18 cellular contexts compared by ENCODE assay signal in the genomic region with DNA sequence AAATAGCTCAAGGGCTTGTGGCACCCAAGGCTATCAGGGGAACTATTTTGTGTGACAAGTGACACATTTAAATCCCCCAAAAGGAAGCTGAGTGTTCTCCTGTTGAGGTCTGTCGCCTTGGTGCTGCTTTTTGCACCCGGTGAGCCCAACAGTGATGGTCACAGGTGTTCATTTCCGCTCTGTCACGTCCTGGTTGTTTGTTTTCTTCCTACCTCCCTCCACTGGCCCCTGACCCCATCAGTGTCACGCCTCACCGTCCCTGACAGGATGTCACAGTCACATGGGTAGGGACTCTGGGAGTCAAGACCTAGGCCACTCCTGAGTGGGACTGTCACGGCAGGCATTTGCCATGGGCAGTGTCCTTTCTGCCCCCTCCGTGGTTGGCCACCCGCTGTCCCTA. TPM values are rescaled to one million over a fixed set of nuclear protein-coding genes. Genes with fewer than 3 reads are reported as not detected.
A peak's percentile ranks its signal among the peaks of the same experiment; 100 is the strongest.
DNase-seq lines count a peak whose midpoint lies in the region; ATAC-seq and TF ChIP-seq lines count a peak whose summit lies in the region.
"Had no signal": no experiment of that assay in that cellular context is flagged by ENCODE, and none has a peak within 500 bp of the region (broad histone marks: within the 10 kb centered on the region; RNA-seq: fewer than 3 reads in every experiment).

No MANE protein-coding gene starts in this region.

- ATAC-seq in heart left ventricle (peak; percentile 6 to 19 (median 12)), thoracic aorta (ENCODE audit: insufficient number of reproducible peaks, low FRiP score, low read depth) (no peak), mucosa of descending colon (no peak)
- ATAC-seq: left colon had no signal

- CTCF ChIA-PET in activated naive CD4-positive, alpha-beta T cell treated with anti-CD3 and anti-CD28 coated beads for 36 hours (lab: Charles Lee) = interaction anchor here (0.6 to 1.0 kb wide), 2 partner anchors 11 to 14 kb away, joined by 3 read pairs; partner anchors contain the start of gene SLCO3A1
- CTCF ChIA-PET in activated naive CD4-positive, alpha-beta T cell treated with anti-CD3 and anti-CD28 coated beads, Interleukin-2, amount 10 ng/mL, durations not matched to agents 7 days and 5 days (lab: Charles Lee) = no interaction called here
- CTCF ChIA-PET in PC-9 (lab: Charles Lee) = interaction anchor here (0.6 kb wide), 1 partner anchor 9 kb away, joined by 3 read pairs; no protein-coding TSS in a partner anchor

- H3K36me3 Mint-ChIP-seq in activated naive CD4-positive, alpha-beta T cell treated with anti-CD3 and anti-CD28 coated beads for 36 hours (ENCODE audit: low read depth) = no peaks in the 10 kb centered on the region
- peaks cover 18% of the 10 kb centered on the region for H3K36me3 Mint-ChIP-seq in activated naive CD4-positive, alpha-beta T cell treated with anti-CD3 and anti-CD28 coated beads, Interleukin-2, amount 10 ng/mL, durations not matched to agents 7 days and 5 days

- H3K4me3 ChIP-seq in PC-9 (no peak overlapping the region), heart left ventricle (peak overlapping the region in 1 of 12 donors; percentile 2), thoracic aorta (no peak overlapping the region), mucosa of descending colon (no peak overlapping the region)
- H3K4me3 ChIP-seq: HAP-1 had no signal

- H3K4me1 Mint-ChIP-seq in activated naive CD4-positive, alpha-beta T cell treated with anti-CD3 and anti-CD28 coated beads for 36 hours (ENCODE audit: low read depth) = peaks cover 77% of the 10 kb centered on the region
- peaks cover 95% of the 10 kb centered on the region for H3K4me1 Mint-ChIP-seq in activated naive CD4-positive, alpha-beta T cell treated with anti-CD3 and anti-CD28 coated beads, Interleukin-2, amount 10 ng/mL, durations not matched to agents 7 days and 5 days

- H3F3A ChIP-seq in PC-9 (ENCODE audit: insufficient read depth, low read depth) = peaks cover 38% of the 10 kb centered on the region

- H3K27me3 Mint-ChIP-seq in activated naive CD4-positive, alpha-beta T cell treated with anti-CD3 and anti-CD28 coated beads for 36 hours (ENCODE audit: low read depth) = no peaks in the 10 kb centered on the region
- no peaks in the 10 kb centered on the region for H3K27me3 Mint-ChIP-seq in activated naive CD4-positive, alpha-beta T cell treated with anti-CD3 and anti-CD28 coated beads, Interleukin-2, amount 10 ng/mL, durations not matched to agents 7 days and 5 days

- BruUV-seq in PC-9 (replicated peaks; lab: Mats Ljungman, UMichigan) = no TSS peak

- DNase-seq in activated naive CD4-positive, alpha-beta T cell treated with anti-CD3 and anti-CD28 coated beads for 36 hours = peak; percentile 43
- no peak for DNase-seq in activated naive CD4-positive, alpha-beta T cell treated with anti-CD3 and anti-CD28 coated beads, Interleukin-2, amount 10 ng/mL, durations not matched to agents 7 days and 5 days
- no peak for DNase-seq in PC-9
- DNase-seq in heart left ventricle = peak in 2 of 5 donors; percentile 25 to 53
- no peak for DNase-seq in thoracic aorta (ENCODE audit: low spot score)
- no peak for DNase-seq in stimulated activated naive CD4-positive, alpha-beta T cell (lab: John Stamatoyannopoulos, UW)
- DNase-seq in NCI-H2227 treated with DMSO at 0.1 percent for 48 hours (lab: John Stamatoyannopoulos, UW) = no peak
- DNase-seq in mucosa of descending colon = no peak
- DNase-seq: ACHN; activated CD4-positive, CD25-positive, alpha-beta regulatory T cell; activated effector memory CD4-positive, alpha-beta T cell treated with anti-CD3 and anti-CD28 coated beads, Interleukin-2, amount 50 U/mL, for 16 hours; left colon; MM.1S; NCI-H226; stimulated activated CD4-positive, alpha-beta T cell treated with anti-CD3 and anti-CD28 coated beads, Interleukin-1b, Interleukin-23, amount 100 ng/mL, for 48 hours; stimulated activated naive CD4-positive, alpha-beta T cell treated with Interleukin-2 at 50 U/mL for 16 hours had no signal

- H3K4me1 ChIP-seq in PC-9 (replicated peaks; ENCODE audit: insufficient read depth) (peaks cover 66% of the 10 kb centered on the region), heart left ventricle (peaks cover 23 to 99% (median 80%) of the 10 kb centered on the region in 12 donors), thoracic aorta (ENCODE audit: control insufficient read depth in 1 of 2, low read depth in 2 of 2) (peaks cover 37 to 57% of the 10 kb centered on the region in 2 donors), mucosa of descending colon (ENCODE audit: low read depth) (peaks cover 27% of the 10 kb centered on the region)

- H4K20me1 ChIP-seq in PC-9 (ENCODE audit: insufficient read depth) = no peaks in the 10 kb centered on the region

- H3K27me3 ChIP-seq in PC-9 (ENCODE audit: insufficient read depth, low read depth) (no peaks in the 10 kb centered on the region), heart left ventricle (no peaks in the 10 kb centered on the region), thoracic aorta (replicated peaks; ENCODE audit: insufficient read depth) (no peaks in the 10 kb centered on the region)

- H3K9me2 ChIP-seq in PC-9 (ENCODE audit: insufficient read depth) = no peaks in the 10 kb centered on the region

- no peak overlapping the region for H3K4me3 Mint-ChIP-seq in activated naive CD4-positive, alpha-beta T cell treated with anti-CD3 and anti-CD28 coated beads for 36 hours
- no peak overlapping the region for H3K4me3 Mint-ChIP-seq in activated naive CD4-positive, alpha-beta T cell treated with anti-CD3 and anti-CD28 coated beads, Interleukin-2, amount 10 ng/mL, durations not matched to agents 7 days and 5 days

- H3K36me3 ChIP-seq in PC-9 (ENCODE audit: low read depth) (no peaks in the 10 kb centered on the region), heart left ventricle (peaks cover 0 to 3% (median 0%) of the 10 kb centered on the region in 9 donors), thoracic aorta (no peaks in the 10 kb centered on the region), mucosa of descending colon (ENCODE audit: low read depth) (no peaks in the 10 kb centered on the region)
- H3K36me3 ChIP-seq: HAP-1 had no signal

- TF ChIP-seq POLR2A in heart left ventricle (IDR thresholded peaks at IDR 0.05) = no peak

- no peaks in the 10 kb centered on the region for H3K9me3 ChIP-seq in PC-9 (ENCODE audit: insufficient read depth, low read depth)
- no peaks in the 10 kb centered on the region for H3K9me3 ChIP-seq in heart left ventricle
- H3K9me3 ChIP-seq in thoracic aorta = no peaks in the 10 kb centered on the region
- no peaks in the 10 kb centered on the region for H3K9me3 ChIP-seq in mucosa of descending colon
- H3K9me3 ChIP-seq: HAP-1 had no signal

- peak overlapping the region; percentile 65; the same call in 1 of the 2 replicates for H3K4me2 ChIP-seq in PC-9

- no peaks in the 10 kb centered on the region for H3K9me3 Mint-ChIP-seq in activated naive CD4-positive, alpha-beta T cell treated with anti-CD3 and anti-CD28 coated beads for 36 hours
- H3K9me3 Mint-ChIP-seq in activated naive CD4-positive, alpha-beta T cell treated with anti-CD3 and anti-CD28 coated beads, Interleukin-2, amount 10 ng/mL, durations not matched to agents 7 days and 5 days = peaks cover under 1% of the 10 kb centered on the region

- TF ChIP-seq CTCF in PC-9 (conservative IDR thresholded peaks at IDR 0.05) (no peak), heart left ventricle (IDR thresholded peaks at IDR 0.05) (no peak), thoracic aorta (IDR thresholded peaks at IDR 0.05) (no peak), mucosa of descending colon (IDR thresholded peaks at IDR 0.05) (no peak)

- H2AFZ ChIP-seq in PC-9 = no peak overlapping the region
- H2AFZ ChIP-seq: parathyroid adenoma had no signal

- no peak overlapping the region for H3K27ac Mint-ChIP-seq in activated naive CD4-positive, alpha-beta T cell treated with anti-CD3 and anti-CD28 coated beads for 36 hours
- H3K27ac Mint-ChIP-seq in activated naive CD4-positive, alpha-beta T cell treated with anti-CD3 and anti-CD28 coated beads, Interleukin-2, amount 10 ng/mL, durations not matched to agents 7 days and 5 days = no peak overlapping the region

- WGBS in heart left ventricle, 4 donors = 42 to 54% (median 51%) methylated on average over 9 of the region's 9 CpGs

- POLR2A ChIA-PET in PC-9 (lab: Charles Lee; ENCODE audit: unreplicated experiment) = no interaction called here

- H3K27ac ChIP-seq in PC-9 (peak overlapping the region; percentile 95), heart left ventricle (peak overlapping the region; percentile 56 to 92 (median 85)), thoracic aorta (peak overlapping the region; percentile 64 to 88)
- H3K27ac ChIP-seq: parathyroid adenoma had no signal

- intact Hi-C loops in activated naive CD4-positive, alpha-beta T cell treated with anti-CD3 and anti-CD28 coated beads for 36 hours (cut with micrococcal nuclease) = no loop called here
- intact Hi-C loops in PC-9 (cut with micrococcal nuclease; ENCODE audit: unreplicated experiment) = loop anchor here (10.0 kb wide), 1 partner anchor 780 kb away; no protein-coding TSS in a partner anchor
- intact Hi-C loops in heart left ventricle (cut with DNase I) = loop anchor here in 5 of 10 donors (5.0 to 10.0 kb wide), 5 partner anchors 58 to 208 kb away; no protein-coding TSS in a partner anchor
- intact Hi-C loops in mucosa of descending colon (cut with DNase I, micrococcal nuclease) = no loop called here

- H3K79me2 ChIP-seq in PC-9 (ENCODE audit: low read depth) = peaks cover 84% of the 10 kb centered on the region

RNA-seq across cellular contexts. Expression of gene SLCO3A1, which starts 11.2 kb away (rescaled TPM):
- total RNA-seq in activated naive CD4-positive, alpha-beta T cell treated with anti-CD3 and anti-CD28 coated beads for 36 hours = 1 to 10 TPM; 3.1 to 3.3 TPM
- 37.8 and 50.0 TPM in 2 replicates for total RNA-seq in PC-9 (2021)
- 10 to 100 TPM; 26.3 to 64.2 (median 50.2) TPM for total RNA-seq in heart left ventricle
- 10 to 100 TPM; 38.9 to 59.6 TPM for polyA plus RNA-seq in heart left ventricle
- total RNA-seq in thoracic aorta = 10 to 100 TPM; 16.5 to 39.1 TPM
- 10 to 100 TPM; 13.4 to 23.8 (median 14.3) TPM for total RNA-seq in mucosa of descending colon

Comparison
In these comparisons a context has a peak if more than half of its experiments do, and no peak if none do; other contexts are left out.
1. ATAC-seq: peak in heart left ventricle (4 of 4); none in thoracic aorta (single experiment) and mucosa of descending colon (single experiment).
2. Peak in every context shown above with its lines, with median percentiles within 50 percentile points of each other: H3K27ac ChIP-seq.